In genomic region chr6:28767133-28767532, GRCh38 we compare ENCODE assay signal across 20 cellular contexts.
DNase-seq lines count a peak whose midpoint lies in the region; ATAC-seq, FAIRE-seq and TF ChIP-seq lines count a peak whose summit lies in the region.
"Had no signal": no experiment of that assay in that cellular context is flagged by ENCODE, and none has a peak within 500 bp of the region (broad histone marks: within the 10 kb centered on the region; RNA-seq: fewer than 3 reads in every experiment).

No MANE protein-coding gene starts in this region.

- in situ Hi-C loops in K562 (cut with MboI), result no loop called here

- ATAC-seq in K562 (no peak), GM21737 (IDR thresholded peaks at IDR 0.05; ENCODE audit: unreplicated experiment) (no peak)
- ATAC-seq: A549, HCT116 had no signal

- intact Hi-C loops in K562 (cut with micrococcal nuclease), result no loop called here
- intact Hi-C loops in esophagus muscularis mucosa (cut with DNase I), result no loop called here
- intact Hi-C loops in MCF 10A (cut with micrococcal nuclease), result no loop called here

- H4K20me1 ChIP-seq in K562 (replicated peaks; ENCODE audit: control insufficient read depth, insufficient read depth, low read length), result no peaks in the 10 kb centered on the region

- peak overlapping the region; percentile 83; the same call in 1 of the 2 replicates for H3K4me3 ChIP-seq in HUES6 (ENCODE audit: low read depth, low read length)
- no peak overlapping the region for H3K4me3 ChIP-seq in K562
- H3K4me3 ChIP-seq in esophagus muscularis mucosa, result no peak overlapping the region
- H3K4me3 ChIP-seq in BE2C (ENCODE audit: low read depth, low read length), result no peak overlapping the region
- H3K4me3 ChIP-seq: A549 had no signal

- no peaks in the 10 kb centered on the region for H3K9me1 ChIP-seq in K562 (ENCODE audit: control insufficient read depth, insufficient read depth, low read length)

- H2AFZ ChIP-seq in K562 (ENCODE audit: low read depth, low read length), result peak overlapping the region; percentile 21; the same call in 1 of the 2 replicates

- TF ChIP-seq EP300 in K562 (IDR thresholded peaks at IDR 0.05; ENCODE audit: low read length) (no peak), esophagus muscularis mucosa (IDR thresholded peaks at IDR 0.05) (no peak)

- H3K9ac ChIP-seq in HUES6 (ENCODE audit: low read length) (no peak overlapping the region), K562 (ENCODE audit: insufficient read depth in 1 of 2, low read depth in 2 of 2, low read length in 2 of 2) (no peak overlapping the region)

- H3K27me3 ChIP-seq in HUES6 (ENCODE audit: control insufficient read depth, insufficient read depth, low read length), result peaks cover 96% of the 10 kb centered on the region
- H3K27me3 ChIP-seq in K562 (ENCODE audit: control insufficient read depth in 2 of 2, insufficient read depth in 2 of 2, low read length in 2 of 2), result no peaks in the 10 kb centered on the region
- peaks cover 0 to 96% (median 61%) of the 10 kb centered on the region in 4 donors for H3K27me3 ChIP-seq in esophagus muscularis mucosa
- peaks cover 94% of the 10 kb centered on the region for H3K27me3 ChIP-seq in BE2C

- TF ChIP-seq CTCF in K562 (IDR thresholded peaks at IDR 0.05 in 2 of 3, conservative IDR thresholded peaks at IDR 0.05 in 1 of 3; ENCODE audit: insufficient read depth in 2 of 3, low read depth in 1 of 3, low read length in 3 of 3) (no peak), esophagus muscularis mucosa (IDR thresholded peaks at IDR 0.05) (no peak), BE2C (IDR thresholded peaks at IDR 0.05; ENCODE audit: low read depth, low read length) (no peak), MCF 10A (IDR thresholded peaks at IDR 0.05; ENCODE audit: unreplicated experiment) (no peak)

- H3K4me1 ChIP-seq in HUES6 (ENCODE audit: control insufficient read depth, insufficient read depth, low read length) (peaks cover 52% of the 10 kb centered on the region), K562 (replicated peaks in 1 of 2; ENCODE audit: control insufficient read depth in 2 of 2, insufficient read depth in 2 of 2, low read length in 2 of 2) (peaks cover 14 to 24% of the 10 kb centered on the region in 2 experiments; a peak in 4 of 5 replicates), esophagus muscularis mucosa (peaks cover 0 to 11% (median 0%) of the 10 kb centered on the region in 4 donors), BE2C (no peaks in the 10 kb centered on the region)
- H3K4me1 ChIP-seq: A549 had no signal

- H3K36me3 Mint-ChIP-seq in MCF 10A (ENCODE audit: insufficient read depth, unreplicated experiment), result no peaks in the 10 kb centered on the region

- H3K9me3 ChIP-seq in HUES6 (ENCODE audit: control insufficient read depth, insufficient read depth, low read depth, low read length) (no peaks in the 10 kb centered on the region), K562 (replicated peaks; ENCODE audit: control insufficient read depth, insufficient read depth, low read depth, low read length) (no peaks in the 10 kb centered on the region), esophagus muscularis mucosa (peaks cover 0 to 19% (median 0%) of the 10 kb centered on the region in 4 donors), BE2C (no peaks in the 10 kb centered on the region)
- H3K9me3 ChIP-seq: A549 had no signal

- H3K9me3 Mint-ChIP-seq in MCF 10A (ENCODE audit: unreplicated experiment), result no peaks in the 10 kb centered on the region

- H3K27me3 Mint-ChIP-seq in MCF 10A (ENCODE audit: insufficient read depth, unreplicated experiment), result peaks cover 23% of the 10 kb centered on the region

- peaks cover 15% of the 10 kb centered on the region for H3K4me1 Mint-ChIP-seq in MCF 10A (ENCODE audit: insufficient read depth, unreplicated experiment)
- H3K4me1 Mint-ChIP-seq: CD4-positive, alpha-beta memory T cell had no signal

- no peak overlapping the region for H3K27ac Mint-ChIP-seq in MCF 10A (ENCODE audit: low read depth, unreplicated experiment)
- H3K27ac Mint-ChIP-seq: H9 had no signal

- H3K36me3 ChIP-seq in HUES6 (ENCODE audit: control insufficient read depth, insufficient read depth, low read length), result no peaks in the 10 kb centered on the region; the same call in 1 of the 2 replicates
- no peaks in the 10 kb centered on the region for H3K36me3 ChIP-seq in K562 (ENCODE audit: control insufficient read depth, insufficient read depth, low read length)
- H3K36me3 ChIP-seq in esophagus muscularis mucosa, result no peaks in the 10 kb centered on the region
- H3K36me3 ChIP-seq in BE2C, result no peaks in the 10 kb centered on the region

- H3K27ac ChIP-seq in HUES6 (ENCODE audit: low read depth, low read length), result no peak overlapping the region
- no peak overlapping the region for H3K27ac ChIP-seq in K562 (ENCODE audit: extremely low read depth, low read depth, low read length)
- no peak overlapping the region for H3K27ac ChIP-seq in esophagus muscularis mucosa (replicated peaks in 1 of 4)
- H3K27ac ChIP-seq: A549 had no signal

- POLR2A ChIA-PET in K562 (lab: Yijun Ruan, JAX), result interaction anchor here (0.7 to 1.2 kb wide), 3 partner anchors 9 to 71 kb away, joined by 3 to 5 read pairs (median 3); no protein-coding TSS in a partner anchor
- POLR2A ChIA-PET in MCF 10A (lab: Yijun Ruan, JAX), result interaction anchor here (1.6 kb wide), 1 partner anchor 20 kb away, joined by 5 read pairs; no protein-coding TSS in a partner anchor

- BruUV-seq in K562 (replicated peaks; lab: Mats Ljungman, UMichigan), result no TSS peak
- no TSS peak for BruUV-seq in MCF 10A (replicated peaks; lab: Mats Ljungman, UMichigan)

- TF ChIP-seq POLR2A in K562 (conservative IDR thresholded peaks at IDR 0.05), result no peak
- no peak for TF ChIP-seq POLR2A in esophagus muscularis mucosa (IDR thresholded peaks at IDR 0.05; ENCODE audit: low read depth)

- no peak overlapping the region for H3K4me2 ChIP-seq in K562 (ENCODE audit: insufficient read depth, low read length)
- H3K4me2 ChIP-seq: A549 had no signal

- no peak for FAIRE-seq in K562 (lab: Jason Lieb, UNC)
- FAIRE-seq: A549, G401.6 had no signal

- CTCF ChIA-PET in K562 (lab: Yijun Ruan, JAX; ENCODE audit: low intra/inter-chr PET ratio) (no interaction called here), MCF 10A (lab: Yijun Ruan, JAX) (interaction anchor here (1.0 kb wide), 1 partner anchor 249 kb away, joined by 3 read pairs; no protein-coding TSS in a partner anchor)

- TF ChIP-seq RAD21 in K562 (CRISPR knock-in tag; conservative IDR thresholded peaks at IDR 0.05 in 1 of 2, IDR thresholded peaks at IDR 0.05 in 1 of 2), result no peak

- WGBS in K562 (ENCODE audit: insufficient coverage, low coverage, missing lambda C conversion rate), result 61% methylated on average over 4 of the region's 4 CpGs
- 32% methylated on average over 4 of the region's 4 CpGs for WGBS in esophagus muscularis mucosa

- H3K4me3 Mint-ChIP-seq in MCF 10A (ENCODE audit: unreplicated experiment), result no peak overlapping the region
- H3K4me3 Mint-ChIP-seq: CD4-positive, alpha-beta memory T cell had no signal

- no peaks in the 10 kb centered on the region for H3K79me2 ChIP-seq in K562 (ENCODE audit: control insufficient read depth, insufficient read depth, low read length)

- DNase-seq in K562 (ENCODE audit: extremely low read depth in 1 of 4, low spot score in 3 of 4) (no peak), esophagus muscularis mucosa (ENCODE audit: extremely low spot score) (peak; percentile 60), GM19238 (ENCODE audit: insufficient read length, low spot score) (no peak), BE2C (no peak), MCF 10A (ENCODE audit: unreplicated experiment) (no peak)
- DNase-seq: 8988T; ACHN; AML-193; C1 segment of cervical spinal cord; Calu3; CD4-positive, alpha-beta memory T cell; COR-L47; DMS153; DND-41 had no signal

TF ChIP-seq in K562, 482 proteins besides CTCF, POLR2A, EP300 and RAD21:
- TF ChIP-seq TARDBP (IDR thresholded peaks at IDR 0.05) (no peak), MNT (conservative IDR thresholded peaks at IDR 0.05) (no peak), GTF2E2 (tag; IDR thresholded peaks at IDR 0.05) (no peak), NONO (IDR thresholded peaks at IDR 0.05; ENCODE audit: low read depth in 2 of 2, low read length in 1 of 2) (no peak), ZNF316 (IDR thresholded peaks at IDR 0.05) (no peak), SRSF7 (optimal IDR thresholded peaks at IDR 0.05; ENCODE audit: low read depth, low read length) (no peak), HMBOX1 (IDR thresholded peaks at IDR 0.05) (peak; percentile 76)
